In the genomic region with DNA sequence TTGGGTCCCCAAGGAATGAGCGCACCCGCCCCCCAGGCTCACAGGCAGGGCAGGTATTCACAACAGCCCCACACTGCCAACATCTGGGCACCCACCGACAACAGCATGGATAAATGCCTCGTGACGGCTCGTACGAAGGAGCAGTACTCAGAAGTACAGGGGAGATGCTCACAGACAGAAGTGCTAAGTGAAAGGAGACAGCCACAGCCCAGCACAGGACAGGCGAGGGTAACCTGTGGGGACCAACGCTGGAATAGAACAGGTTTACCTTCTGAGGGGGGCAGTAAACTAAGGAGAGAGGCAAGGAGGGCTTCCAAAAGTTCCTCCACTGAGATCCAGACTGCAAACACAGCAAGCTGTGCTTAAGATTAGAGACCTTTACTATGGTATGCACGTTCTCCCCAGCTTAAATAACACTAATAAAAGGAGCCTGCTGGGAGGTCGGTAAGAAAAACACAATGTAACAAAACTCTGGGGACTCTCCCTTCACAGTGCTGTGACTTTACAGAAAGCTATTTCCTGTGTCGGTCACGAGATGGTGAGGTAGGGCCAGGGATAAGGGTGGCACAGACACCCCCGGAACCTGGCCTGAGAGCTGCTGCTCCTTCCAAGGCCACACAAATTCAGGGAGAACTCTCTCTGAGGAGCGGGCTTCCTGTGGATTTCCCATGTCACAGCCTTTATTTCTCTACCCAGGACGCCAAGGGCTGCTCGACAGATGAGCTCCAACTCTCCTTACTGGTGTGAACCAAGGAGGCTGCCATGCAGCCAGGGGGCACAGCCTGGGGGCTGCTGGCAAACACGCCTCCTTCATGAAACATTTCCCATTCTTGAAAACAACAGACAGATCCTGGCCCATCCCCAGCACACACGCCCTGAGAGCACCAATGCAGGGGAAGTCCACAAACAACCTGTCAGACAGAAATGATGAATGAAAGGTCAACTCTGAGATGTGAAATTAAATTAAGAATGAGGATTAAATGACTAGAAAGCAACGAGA, we compare ENCODE assay signal across 1 cellular context.
TF ChIP-seq lines count a peak whose summit lies in the region.

No MANE protein-coding gene starts in this region.

TF ChIP-seq in IMR-90, 13 proteins besides CTCF, POLR2A, EP300 and RAD21:
- TF ChIP-seq, protein P1, sequence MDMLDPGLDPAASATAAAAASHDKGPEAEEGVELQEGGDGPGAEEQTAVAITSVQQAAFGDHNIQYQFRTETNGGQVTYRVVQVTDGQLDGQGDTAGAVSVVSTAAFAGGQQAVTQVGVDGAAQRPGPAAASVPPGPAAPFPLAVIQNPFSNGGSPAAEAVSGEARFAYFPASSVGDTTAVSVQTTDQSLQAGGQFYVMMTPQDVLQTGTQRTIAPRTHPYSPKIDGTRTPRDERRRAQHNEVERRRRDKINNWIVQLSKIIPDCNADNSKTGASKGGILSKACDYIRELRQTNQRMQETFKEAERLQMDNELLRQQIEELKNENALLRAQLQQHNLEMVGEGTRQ (IDR thresholded peaks at IDR 0.05; ENCODE audit: low read depth, low read length): peak; percentile 37; the same call in 1 of the 2 replicates
- TF ChIP-seq FOS (IDR thresholded peaks at IDR 0.05; ENCODE audit: low read depth, low read length) (no peak), MAZ (IDR thresholded peaks at IDR 0.05; ENCODE audit: borderline replicate concordance, low read depth, low read length) (no peak), BHLHE40 (IDR thresholded peaks at IDR 0.05; ENCODE audit: low read depth, low read length) (peak; percentile 66; the same call in 1 of the 2 replicates), RCOR1 (IDR thresholded peaks at IDR 0.05; ENCODE audit: insufficient replicate concordance, low read length) (no peak), RFX5 (IDR thresholded peaks at IDR 0.05; ENCODE audit: low read depth, low read length) (no peak), SMC3 (IDR thresholded peaks at IDR 0.05; ENCODE audit: low read depth, low read length) (no peak), NFE2L2 (IDR thresholded peaks at IDR 0.05; ENCODE audit: low read depth, low read length) (no peak), MAFK (IDR thresholded peaks at IDR 0.05; ENCODE audit: low read depth, low read length) (no peak), CEBPB (IDR thresholded peaks at IDR 0.05; ENCODE audit: low read depth, low read length) (no peak), MXI1 (IDR thresholded peaks at IDR 0.05; ENCODE audit: borderline replicate concordance, low read depth, low read length) (no peak), CHD1 (IDR thresholded peaks at IDR 0.05; ENCODE audit: low read depth, low read length) (no peak)
- TF ChIP-seq, protein P2, sequence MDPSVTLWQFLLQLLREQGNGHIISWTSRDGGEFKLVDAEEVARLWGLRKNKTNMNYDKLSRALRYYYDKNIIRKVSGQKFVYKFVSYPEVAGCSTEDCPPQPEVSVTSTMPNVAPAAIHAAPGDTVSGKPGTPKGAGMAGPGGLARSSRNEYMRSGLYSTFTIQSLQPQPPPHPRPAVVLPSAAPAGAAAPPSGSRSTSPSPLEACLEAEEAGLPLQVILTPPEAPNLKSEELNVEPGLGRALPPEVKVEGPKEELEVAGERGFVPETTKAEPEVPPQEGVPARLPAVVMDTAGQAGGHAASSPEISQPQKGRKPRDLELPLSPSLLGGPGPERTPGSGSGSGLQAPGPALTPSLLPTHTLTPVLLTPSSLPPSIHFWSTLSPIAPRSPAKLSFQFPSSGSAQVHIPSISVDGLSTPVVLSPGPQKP (IDR thresholded peaks at IDR 0.05; ENCODE audit: borderline replicate concordance, low read depth, low read length): no peak
